ENCODE assay signal across 8 cellular contexts in genomic region chr1:155171836-155172731, GRCh38. TPM values are rescaled to one million over a fixed set of nuclear protein-coding genes. Genes with fewer than 3 reads are reported as not detected.
A peak's percentile ranks its signal among the peaks of the same experiment; 100 is the strongest.
DNase-seq lines count a peak whose midpoint lies in the region; ATAC-seq and TF ChIP-seq lines count a peak whose summit lies in the region.

No MANE protein-coding gene starts in this region.

- DNase-seq in GM06990 (ENCODE audit: extremely low read depth, insufficient read length) (no peak), astrocyte of the cerebellum (ENCODE audit: low read depth) (no peak), lower leg skin (ENCODE audit: low spot score in 2 of 2) (peak in 1 of 2 donors; percentile 65), type B pancreatic cell (ENCODE audit: extremely low spot score, unreplicated experiment) (peak; percentile 16), COR-L47 (lab: John Stamatoyannopoulos, UW) (no peak), DMS53 treated with DMSO at 0.1 percent for 48 hours (lab: John Stamatoyannopoulos, UW; ENCODE audit: unreplicated experiment) (no peak)

- peaks cover 10% of the 10 kb centered on the region for H3K36me3 Mint-ChIP-seq in type B pancreatic cell

- peak; percentile 17 for ATAC-seq in HG03280 (IDR thresholded peaks at IDR 0.05; ENCODE audit: unreplicated experiment)
- ATAC-seq in GM21717 (IDR thresholded peaks at IDR 0.05; ENCODE audit: unreplicated experiment) = no peak

- H3K9me3 Mint-ChIP-seq in type B pancreatic cell = no peaks in the 10 kb centered on the region

- TF ChIP-seq POLR2A in lower leg skin (IDR thresholded peaks at IDR 0.05) = no peak

- H3K4me3 ChIP-seq in GM06990 (replicated peaks; ENCODE audit: low read depth, low read length) (peak overlapping the region; percentile 98), astrocyte of the cerebellum (ENCODE audit: low read depth, low read length) (peak overlapping the region; percentile 96), lower leg skin (ENCODE audit: low read depth, poor library complexity, severe bottlenecking) (peak overlapping the region; percentile 71)

- peaks cover 30% of the 10 kb centered on the region for H3K4me1 Mint-ChIP-seq in type B pancreatic cell (ENCODE audit: unreplicated experiment)

- H3K36me3 ChIP-seq in GM06990 (ENCODE audit: control insufficient read depth, insufficient read depth, low read length) = peaks cover 5% of the 10 kb centered on the region

- H3K27me3 ChIP-seq in GM06990 (replicated peaks; ENCODE audit: control insufficient read depth, insufficient read depth, low read length) = no peaks in the 10 kb centered on the region

- peak overlapping the region; percentile 100 for H3K4me3 Mint-ChIP-seq in type B pancreatic cell

- intact Hi-C loops in lower leg skin (cut with DNase I; ENCODE audit: low total_unique reads) = no loop called here

- H3K27ac Mint-ChIP-seq in type B pancreatic cell = peak overlapping the region; percentile 99

- TF ChIP-seq CTCF in GM06990 (IDR thresholded peaks at IDR 0.05; ENCODE audit: insufficient read depth, low read length, poor library complexity, severe bottlenecking) = no peak
- TF ChIP-seq CTCF in astrocyte of the cerebellum (IDR thresholded peaks at IDR 0.05; ENCODE audit: low read depth, low read length, missing control alignments) = no peak
- TF ChIP-seq CTCF in lower leg skin (IDR thresholded peaks at IDR 0.05) = no peak
- no peak for TF ChIP-seq CTCF in type B pancreatic cell (conservative IDR thresholded peaks at IDR 0.05)

- H3K27me3 Mint-ChIP-seq in type B pancreatic cell = peaks cover 7% of the 10 kb centered on the region

- 40 to 48% methylated on average over 8 of the region's 8 CpGs for WGBS in lower leg skin, 2 donors

- in situ Hi-C loops in astrocyte of the cerebellum (cut with HindIII; ENCODE audit: low sequenced_read_pairs) = no loop called here

RNA-seq across cellular contexts. Expression of gene KRTCAP2, which starts 1.0 kb away (rescaled TPM):
- total RNA-seq in lower leg skin (100 to 1,000 TPM in 2 of 4 donors, 10 to 100 TPM in 2; 48.6 to 109 (median 97.6) TPM), type B pancreatic cell (ENCODE audit: low replicate concordance) (173 and 179 TPM in 2 replicates)

RNA-seq across cellular contexts. Expression of gene TRIM46, which starts 1.6 kb away (rescaled TPM):
- total RNA-seq in lower leg skin = 1 to 10 TPM in 1 of 4 donors, under 1 TPM in 2, not detected in 1; 0.17 to 1.2 (median 0.62) TPM
- total RNA-seq in type B pancreatic cell (ENCODE audit: low replicate concordance) = 2.0 and 8.1 TPM in 2 replicates

RNA-seq across cellular contexts. Expression of gene DPM3, which starts 31.8 kb away (rescaled TPM):
- total RNA-seq in lower leg skin (10 to 100 TPM; 19.2 to 74.7 (median 36.9) TPM), type B pancreatic cell (ENCODE audit: low replicate concordance) (73.9 and 75.3 TPM in 2 replicates)

RNA-seq across cellular contexts. Expression of gene THBS3, which starts 35.6 kb away (rescaled TPM):
- total RNA-seq in lower leg skin = 10 to 100 TPM; 15.6 to 26.6 (median 20.2) TPM
- total RNA-seq in type B pancreatic cell (ENCODE audit: low replicate concordance) = 23.2 and 28.0 TPM in 2 replicates

RNA-seq across cellular contexts. Expression of gene MTX1, which starts 36.4 kb away (rescaled TPM):
- total RNA-seq in lower leg skin (10 to 100 TPM; 20.5 to 54.8 (median 40.8) TPM), type B pancreatic cell (ENCODE audit: low replicate concordance) (34.0 and 44.2 TPM in 2 replicates)
